In genomic region chr2:209872675-209873074, GRCh38 we compare ENCODE assay signal across 12 cellular contexts.
DNase-seq lines count a peak whose midpoint lies in the region; ATAC-seq and TF ChIP-seq lines count a peak whose summit lies in the region.
"Had no signal": no experiment of that assay in that cellular context is flagged by ENCODE, and none has a peak within 500 bp of the region (broad histone marks: within the 10 kb centered on the region; RNA-seq: fewer than 3 reads in every experiment).

No MANE protein-coding gene starts in this region.

- H3K4me3 ChIP-seq in dorsolateral prefrontal cortex (peak overlapping the region in 35 of 59 donors; percentile 1 to 59 (median 27)), mesendoderm (ENCODE audit: low read length) (no peak overlapping the region)
- H3K4me3 ChIP-seq: right lobe of liver, upper lobe of left lung had no signal

- H3K27ac ChIP-seq in dorsolateral prefrontal cortex: peak overlapping the region in 1 of 59 donors; percentile 28
- no peak overlapping the region for H3K27ac ChIP-seq in mesendoderm (ENCODE audit: low read depth, low read length)
- H3K27ac ChIP-seq: right lobe of liver, upper lobe of left lung had no signal

- H3K79me1 ChIP-seq in mesendoderm (ENCODE audit: low read length): no peaks in the 10 kb centered on the region

- H3K27me3 ChIP-seq in dorsolateral prefrontal cortex: peaks cover 0 to 5% (median 0%) of the 10 kb centered on the region in 45 donors
- H3K27me3 ChIP-seq in mesendoderm (ENCODE audit: insufficient read depth, low read length, poor library complexity): no peaks in the 10 kb centered on the region
- H3K27me3 ChIP-seq: right lobe of liver, upper lobe of left lung had no signal

- H3K36me3 ChIP-seq in mesendoderm (ENCODE audit: control insufficient read depth, insufficient read depth, low read length): no peaks in the 10 kb centered on the region
- H3K36me3 ChIP-seq: right lobe of liver, upper lobe of left lung had no signal

- no peak overlapping the region for H3K9ac ChIP-seq in mesendoderm (ENCODE audit: low read length)

- intact Hi-C loops in dorsolateral prefrontal cortex (cut with DNase I): no loop called here

- peak; percentile 89 for DNase-seq in Daoy (ENCODE audit: low read depth)
- DNase-seq in NCI-H460 (ENCODE audit: extremely low read depth, low read depth): peak; percentile 2
- peak in 9 of 10 donors; percentile 7 to 62 (median 58) for DNase-seq in dorsolateral prefrontal cortex
- DNase-seq in mesendoderm: peak; percentile 81
- no peak for DNase-seq in activated T-cell treated with anti-CD3 and anti-CD28 coated beads for 4 hours
- DNase-seq in SIG-M5 (lab: John Stamatoyannopoulos, UW): no peak
- DNase-seq in effector CD8-positive, alpha-beta T cell (lab: John Stamatoyannopoulos, UW): no peak
- DNase-seq: activated CD4-positive, alpha-beta T cell treated with anti-CD3 and anti-CD28 coated beads, Interleukin-2, amount 10 ng/mL, durations not matched to agents 7 days and 5 days; NCI-H1048 had no signal

- H3K79me2 ChIP-seq in mesendoderm (ENCODE audit: control insufficient read depth, insufficient read depth, low read length): no peaks in the 10 kb centered on the region

- no peak overlapping the region for H4K8ac ChIP-seq in mesendoderm (ENCODE audit: low read depth, low read length)

- no peak overlapping the region for H2BK15ac ChIP-seq in mesendoderm (replicated peaks; ENCODE audit: low read depth)

- no peak overlapping the region for H2BK5ac ChIP-seq in mesendoderm (ENCODE audit: low read length)

- TF ChIP-seq CTCF in dorsolateral prefrontal cortex (IDR thresholded peaks at IDR 0.05 in 54 of 56, conservative IDR thresholded peaks at IDR 0.05 in 2 of 56; ENCODE audit: low read depth in 1 of 56, partially characterized antibody in 56 of 56): peak in 1 of 56 donors; percentile 13

- no peak overlapping the region for H2AK5ac ChIP-seq in mesendoderm (ENCODE audit: low read length)

- H2BK120ac ChIP-seq in mesendoderm (ENCODE audit: low read depth, low read length): no peak overlapping the region

- no peak overlapping the region for H4K5ac ChIP-seq in mesendoderm (ENCODE audit: low read length)

- no peak overlapping the region for H3K56ac ChIP-seq in mesendoderm (ENCODE audit: low read length)

- H3K4me2 ChIP-seq in mesendoderm (ENCODE audit: low read length): no peak overlapping the region

- no peaks in the 10 kb centered on the region for H3K4me1 ChIP-seq in mesendoderm (ENCODE audit: control insufficient read depth, low read depth, low read length)
- H3K4me1 ChIP-seq: right lobe of liver, upper lobe of left lung had no signal

- no peak for ATAC-seq in GM21360 (IDR thresholded peaks at IDR 0.05; ENCODE audit: unreplicated experiment)
- ATAC-seq: right lobe of liver had no signal

- no peak overlapping the region for H3K4ac ChIP-seq in mesendoderm (ENCODE audit: low read depth, low read length)

- WGBS in mesendoderm (ENCODE audit: extremely low coverage, insufficient coverage, low lambda C conversion rate): no CpG with 5 or more reads among the region's 9 CpGs

- H3K18ac ChIP-seq in mesendoderm (ENCODE audit: low read length): no peak overlapping the region

- H3K23ac ChIP-seq in mesendoderm (ENCODE audit: low read length): no peak overlapping the region

Comparison
In these comparisons a context has a peak if more than half of its experiments do, and no peak if none do; other contexts are left out.
1. DNase-seq: peak in Daoy (single experiment), NCI-H460 (single experiment), dorsolateral prefrontal cortex (9 of 10) and mesendoderm (single experiment); none in activated T-cell treated with anti-CD3 and anti-CD28 coated beads for 4 hours (single experiment), SIG-M5 (single experiment) and effector CD8-positive, alpha-beta T cell (single experiment).